1 cellular context compared by ENCODE assay signal in the genomic region with DNA sequence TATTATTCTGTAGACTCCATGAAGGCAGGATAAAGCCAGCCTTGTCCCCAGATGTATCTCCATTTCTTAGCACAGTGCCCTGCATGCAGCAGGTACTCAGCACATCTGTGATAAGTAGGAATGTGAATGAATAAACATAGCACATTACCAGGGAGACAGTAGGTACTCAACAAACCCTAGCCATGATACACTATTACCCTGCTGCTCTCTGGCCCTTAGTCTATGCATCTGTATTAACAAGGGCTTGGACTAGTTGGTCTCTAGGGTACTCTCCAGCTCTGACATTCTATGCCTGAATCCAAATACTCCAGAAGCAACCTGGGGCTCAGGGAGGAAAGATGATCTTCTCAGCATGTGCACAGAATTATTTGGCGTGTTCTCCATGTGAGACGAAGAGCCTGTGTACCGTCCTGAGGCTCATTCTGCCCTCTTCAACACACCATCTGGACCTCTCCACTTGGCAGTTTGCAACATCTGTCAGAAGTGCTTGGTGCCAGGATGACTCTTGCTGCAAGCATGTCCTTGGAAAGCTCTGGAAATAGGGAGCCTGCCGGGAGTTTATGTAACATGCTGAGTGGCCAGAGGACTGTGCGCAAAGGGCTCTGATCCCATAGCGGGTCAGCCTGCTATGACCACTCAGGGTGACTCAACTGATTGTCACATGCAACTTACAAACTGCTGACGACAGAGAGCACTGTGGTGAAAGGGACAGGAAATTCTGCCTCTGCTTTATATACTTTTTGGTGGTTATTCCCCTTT.
TF ChIP-seq lines count a peak whose summit lies in the region.

No MANE protein-coding gene starts in this region.

TF ChIP-seq in K562, 482 proteins besides CTCF, POLR2A, EP300 and RAD21 (continued from another document and continues in another):
- TF ChIP-seq, protein P1, sequence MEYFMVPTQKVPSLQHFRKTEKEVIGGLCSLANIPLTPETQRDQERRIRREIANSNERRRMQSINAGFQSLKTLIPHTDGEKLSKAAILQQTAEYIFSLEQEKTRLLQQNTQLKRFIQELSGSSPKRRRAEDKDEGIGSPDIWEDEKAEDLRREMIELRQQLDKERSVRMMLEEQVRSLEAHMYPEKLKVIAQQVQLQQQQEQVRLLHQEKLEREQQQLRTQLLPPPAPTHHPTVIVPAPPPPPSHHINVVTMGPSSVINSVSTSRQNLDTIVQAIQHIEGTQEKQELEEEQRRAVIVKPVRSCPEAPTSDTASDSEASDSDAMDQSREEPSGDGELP (CRISPR knock-in tag; IDR thresholded peaks at IDR 0.05; ENCODE audit: borderline replicate concordance), result no peak
- TF ChIP-seq YBX1 (IDR thresholded peaks at IDR 0.05) (no peak), FOXK1 (CRISPR knock-in tag; IDR thresholded peaks at IDR 0.05; ENCODE audit: borderline replicate concordance) (no peak), C11orf30 (IDR thresholded peaks at IDR 0.05; ENCODE audit: low read depth) (peak; percentile 53; the same call in 1 of the 2 replicates), RB1 (IDR thresholded peaks at IDR 0.05; ENCODE audit: low read depth) (no peak), SMAD4 (CRISPR knock-in tag; conservative IDR thresholded peaks at IDR 0.05) (0 out of 2 replicates have a peak, but pooled peaks have one; percentile 33), NFE2 (IDR thresholded peaks at IDR 0.05; ENCODE audit: low read depth) (peak; percentile 50; the same call in 1 of the 2 replicates), ETV5 (CRISPR knock-in tag; IDR thresholded peaks at IDR 0.05; ENCODE audit: low read depth) (no peak), CCAR2 (IDR thresholded peaks at IDR 0.05; ENCODE audit: low read depth, low read length) (no peak), PHF20 (IDR thresholded peaks at IDR 0.05; ENCODE audit: partially characterized antibody) (no peak), TAF15 (IDR thresholded peaks at IDR 0.05; ENCODE audit: low read depth, low read length) (no peak), LCOR (CRISPR knock-in tag; IDR thresholded peaks at IDR 0.05) (no peak), ATF1 (CRISPR knock-in tag; IDR thresholded peaks at IDR 0.05) (no peak), ATF1 (tag; IDR thresholded peaks at IDR 0.05) (0 out of 2 replicates have a peak, but pooled peaks have one; percentile 33), TCF7 (IDR thresholded peaks at IDR 0.05; ENCODE audit: borderline replicate concordance) (no peak), LARP7 (IDR thresholded peaks at IDR 0.05) (no peak), ZNF75A (CRISPR knock-in tag; IDR thresholded peaks at IDR 0.05) (no peak), GTF2A2 (tag; IDR thresholded peaks at IDR 0.05) (no peak), THRAP3 (IDR thresholded peaks at IDR 0.05; ENCODE audit: borderline replicate concordance) (no peak), MCM2 (IDR thresholded peaks at IDR 0.05; ENCODE audit: low read depth) (no peak), HMG20B (CRISPR knock-in tag; IDR thresholded peaks at IDR 0.05) (no peak), PCBP2 (IDR thresholded peaks at IDR 0.05; ENCODE audit: low read depth, low read length, poor library complexity, severe bottlenecking) (no peak), NFYB (IDR thresholded peaks at IDR 0.05; ENCODE audit: extremely low read depth, insufficient read length) (no peak)
- TF ChIP-seq, protein P2, sequence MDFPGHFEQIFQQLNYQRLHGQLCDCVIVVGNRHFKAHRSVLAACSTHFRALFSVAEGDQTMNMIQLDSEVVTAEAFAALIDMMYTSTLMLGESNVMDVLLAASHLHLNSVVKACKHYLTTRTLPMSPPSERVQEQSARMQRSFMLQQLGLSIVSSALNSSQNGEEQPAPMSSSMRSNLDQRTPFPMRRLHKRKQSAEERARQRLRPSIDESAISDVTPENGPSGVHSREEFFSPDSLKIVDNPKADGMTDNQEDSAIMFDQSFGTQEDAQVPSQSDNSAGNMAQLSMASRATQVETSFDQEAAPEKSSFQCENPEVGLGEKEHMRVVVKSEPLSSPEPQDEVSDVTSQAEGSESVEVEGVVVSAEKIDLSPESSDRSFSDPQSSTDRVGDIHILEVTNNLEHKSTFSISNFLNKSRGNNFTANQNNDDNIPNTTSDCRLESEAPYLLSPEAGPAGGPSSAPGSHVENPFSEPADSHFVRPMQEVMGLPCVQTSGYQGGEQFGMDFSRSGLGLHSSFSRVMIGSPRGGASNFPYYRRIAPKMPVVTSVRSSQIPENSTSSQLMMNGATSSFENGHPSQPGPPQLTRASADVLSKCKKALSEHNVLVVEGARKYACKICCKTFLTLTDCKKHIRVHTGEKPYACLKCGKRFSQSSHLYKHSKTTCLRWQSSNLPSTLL (IDR thresholded peaks at IDR 0.05), result no peak
- TF ChIP-seq, protein P3, sequence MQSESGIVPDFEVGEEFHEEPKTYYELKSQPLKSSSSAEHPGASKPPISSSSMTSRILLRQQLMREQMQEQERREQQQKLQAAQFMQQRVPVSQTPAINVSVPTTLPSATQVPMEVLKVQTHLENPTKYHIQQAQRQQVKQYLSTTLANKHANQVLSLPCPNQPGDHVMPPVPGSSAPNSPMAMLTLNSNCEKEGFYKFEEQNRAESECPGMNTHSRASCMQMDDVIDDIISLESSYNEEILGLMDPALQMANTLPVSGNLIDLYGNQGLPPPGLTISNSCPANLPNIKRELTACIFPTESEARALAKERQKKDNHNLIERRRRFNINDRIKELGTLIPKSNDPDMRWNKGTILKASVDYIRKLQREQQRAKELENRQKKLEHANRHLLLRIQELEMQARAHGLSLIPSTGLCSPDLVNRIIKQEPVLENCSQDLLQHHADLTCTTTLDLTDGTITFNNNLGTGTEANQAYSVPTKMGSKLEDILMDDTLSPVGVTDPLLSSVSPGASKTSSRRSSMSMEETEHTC (IDR thresholded peaks at IDR 0.05), result 0 out of 2 replicates have a peak, but pooled peaks have one; percentile 34
- TF ChIP-seq, protein P4, sequence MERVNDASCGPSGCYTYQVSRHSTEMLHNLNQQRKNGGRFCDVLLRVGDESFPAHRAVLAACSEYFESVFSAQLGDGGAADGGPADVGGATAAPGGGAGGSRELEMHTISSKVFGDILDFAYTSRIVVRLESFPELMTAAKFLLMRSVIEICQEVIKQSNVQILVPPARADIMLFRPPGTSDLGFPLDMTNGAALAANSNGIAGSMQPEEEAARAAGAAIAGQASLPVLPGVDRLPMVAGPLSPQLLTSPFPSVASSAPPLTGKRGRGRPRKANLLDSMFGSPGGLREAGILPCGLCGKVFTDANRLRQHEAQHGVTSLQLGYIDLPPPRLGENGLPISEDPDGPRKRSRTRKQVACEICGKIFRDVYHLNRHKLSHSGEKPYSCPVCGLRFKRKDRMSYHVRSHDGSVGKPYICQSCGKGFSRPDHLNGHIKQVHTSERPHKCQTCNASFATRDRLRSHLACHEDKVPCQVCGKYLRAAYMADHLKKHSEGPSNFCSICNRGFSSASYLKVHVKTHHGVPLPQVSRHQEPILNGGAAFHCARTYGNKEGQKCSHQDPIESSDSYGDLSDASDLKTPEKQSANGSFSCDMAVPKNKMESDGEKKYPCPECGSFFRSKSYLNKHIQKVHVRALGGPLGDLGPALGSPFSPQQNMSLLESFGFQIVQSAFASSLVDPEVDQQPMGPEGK (CRISPR knock-in tag; IDR thresholded peaks at IDR 0.05; ENCODE audit: borderline replicate concordance), result no peak
- TF ChIP-seq, protein P5, sequence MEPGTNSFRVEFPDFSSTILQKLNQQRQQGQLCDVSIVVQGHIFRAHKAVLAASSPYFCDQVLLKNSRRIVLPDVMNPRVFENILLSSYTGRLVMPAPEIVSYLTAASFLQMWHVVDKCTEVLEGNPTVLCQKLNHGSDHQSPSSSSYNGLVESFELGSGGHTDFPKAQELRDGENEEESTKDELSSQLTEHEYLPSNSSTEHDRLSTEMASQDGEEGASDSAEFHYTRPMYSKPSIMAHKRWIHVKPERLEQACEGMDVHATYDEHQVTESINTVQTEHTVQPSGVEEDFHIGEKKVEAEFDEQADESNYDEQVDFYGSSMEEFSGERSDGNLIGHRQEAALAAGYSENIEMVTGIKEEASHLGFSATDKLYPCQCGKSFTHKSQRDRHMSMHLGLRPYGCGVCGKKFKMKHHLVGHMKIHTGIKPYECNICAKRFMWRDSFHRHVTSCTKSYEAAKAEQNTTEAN (CRISPR knock-in tag; IDR thresholded peaks at IDR 0.05), result no peak
- TF ChIP-seq, protein P6, sequence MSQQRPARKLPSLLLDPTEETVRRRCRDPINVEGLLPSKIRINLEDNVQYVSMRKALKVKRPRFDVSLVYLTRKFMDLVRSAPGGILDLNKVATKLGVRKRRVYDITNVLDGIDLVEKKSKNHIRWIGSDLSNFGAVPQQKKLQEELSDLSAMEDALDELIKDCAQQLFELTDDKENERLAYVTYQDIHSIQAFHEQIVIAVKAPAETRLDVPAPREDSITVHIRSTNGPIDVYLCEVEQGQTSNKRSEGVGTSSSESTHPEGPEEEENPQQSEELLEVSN (IDR thresholded peaks at IDR 0.05; ENCODE audit: borderline replicate concordance in 1 of 2, extremely low read depth in 1 of 2, insufficient read depth in 1 of 2, insufficient read length in 1 of 2, low read depth in 1 of 2, low read length in 1 of 2, poor library complexity in 1 of 2, severe bottlenecking in 1 of 2), result no peak
- TF ChIP-seq, protein P7, sequence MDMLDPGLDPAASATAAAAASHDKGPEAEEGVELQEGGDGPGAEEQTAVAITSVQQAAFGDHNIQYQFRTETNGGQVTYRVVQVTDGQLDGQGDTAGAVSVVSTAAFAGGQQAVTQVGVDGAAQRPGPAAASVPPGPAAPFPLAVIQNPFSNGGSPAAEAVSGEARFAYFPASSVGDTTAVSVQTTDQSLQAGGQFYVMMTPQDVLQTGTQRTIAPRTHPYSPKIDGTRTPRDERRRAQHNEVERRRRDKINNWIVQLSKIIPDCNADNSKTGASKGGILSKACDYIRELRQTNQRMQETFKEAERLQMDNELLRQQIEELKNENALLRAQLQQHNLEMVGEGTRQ (CRISPR knock-in tag; IDR thresholded peaks at IDR 0.05), result no peak
- TF ChIP-seq, protein P8, sequence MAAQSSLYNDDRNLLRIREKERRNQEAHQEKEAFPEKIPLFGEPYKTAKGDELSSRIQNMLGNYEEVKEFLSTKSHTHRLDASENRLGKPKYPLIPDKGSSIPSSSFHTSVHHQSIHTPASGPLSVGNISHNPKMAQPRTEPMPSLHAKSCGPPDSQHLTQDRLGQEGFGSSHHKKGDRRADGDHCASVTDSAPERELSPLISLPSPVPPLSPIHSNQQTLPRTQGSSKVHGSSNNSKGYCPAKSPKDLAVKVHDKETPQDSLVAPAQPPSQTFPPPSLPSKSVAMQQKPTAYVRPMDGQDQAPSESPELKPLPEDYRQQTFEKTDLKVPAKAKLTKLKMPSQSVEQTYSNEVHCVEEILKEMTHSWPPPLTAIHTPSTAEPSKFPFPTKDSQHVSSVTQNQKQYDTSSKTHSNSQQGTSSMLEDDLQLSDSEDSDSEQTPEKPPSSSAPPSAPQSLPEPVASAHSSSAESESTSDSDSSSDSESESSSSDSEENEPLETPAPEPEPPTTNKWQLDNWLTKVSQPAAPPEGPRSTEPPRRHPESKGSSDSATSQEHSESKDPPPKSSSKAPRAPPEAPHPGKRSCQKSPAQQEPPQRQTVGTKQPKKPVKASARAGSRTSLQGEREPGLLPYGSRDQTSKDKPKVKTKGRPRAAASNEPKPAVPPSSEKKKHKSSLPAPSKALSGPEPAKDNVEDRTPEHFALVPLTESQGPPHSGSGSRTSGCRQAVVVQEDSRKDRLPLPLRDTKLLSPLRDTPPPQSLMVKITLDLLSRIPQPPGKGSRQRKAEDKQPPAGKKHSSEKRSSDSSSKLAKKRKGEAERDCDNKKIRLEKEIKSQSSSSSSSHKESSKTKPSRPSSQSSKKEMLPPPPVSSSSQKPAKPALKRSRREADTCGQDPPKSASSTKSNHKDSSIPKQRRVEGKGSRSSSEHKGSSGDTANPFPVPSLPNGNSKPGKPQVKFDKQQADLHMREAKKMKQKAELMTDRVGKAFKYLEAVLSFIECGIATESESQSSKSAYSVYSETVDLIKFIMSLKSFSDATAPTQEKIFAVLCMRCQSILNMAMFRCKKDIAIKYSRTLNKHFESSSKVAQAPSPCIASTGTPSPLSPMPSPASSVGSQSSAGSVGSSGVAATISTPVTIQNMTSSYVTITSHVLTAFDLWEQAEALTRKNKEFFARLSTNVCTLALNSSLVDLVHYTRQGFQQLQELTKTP (IDR thresholded peaks at IDR 0.05; ENCODE audit: low read depth in 1 of 2, partially characterized antibody in 2 of 2), result no peak
